ENCODE assay signal across 16 cellular contexts in genomic region chr11:121634273-121634672, GRCh38.
"Had no signal": no experiment of that assay in that cellular context is flagged by ENCODE, and none has a peak within 500 bp of the region (broad histone marks: within the 10 kb centered on the region; RNA-seq: fewer than 3 reads in every experiment).

No MANE protein-coding gene starts in this region.

- H3K9me3 Mint-ChIP-seq: activated T-helper 1 cell treated with anti-CD3 and anti-CD28 coated beads, Interleukin-12 subunit alpha, Interleukin-12 subunit beta, Interleukin-2, Interleukin-4 antibody, amounts not matched to agents 30 ng/mL and 10 ng/mL and 1 ng/mL, durations not matched to agents 14 hours and 24 hours and 36 hours; nephron progenitor cell; stimulated activated memory B cell treated with anti-CD40 and anti-IgM and Interleukin-4, amounts not matched to agents 10 μg/mL and 1 μg/mL and 100 μg/mL, for 72 hours; T-helper 2 cell treated with Interferon-gamma antibody and Interleukin-4, amounts not matched to agents 5 μg/mL and 100 μg/mL, for 36 hours had no signal

- ATAC-seq: stimulated activated memory B cell treated with anti-CD40 and anti-IgM and Interleukin-4, amounts not matched to agents 10 μg/mL and 1 μg/mL and 100 μg/mL, for 72 hours had no signal

- H3K27ac Mint-ChIP-seq: activated T-helper 1 cell treated with anti-CD3 and anti-CD28 coated beads, Interleukin-12 subunit alpha, Interleukin-12 subunit beta, Interleukin-2, Interleukin-4 antibody, amounts not matched to agents 30 ng/mL and 10 ng/mL and 1 ng/mL, durations not matched to agents 14 hours and 24 hours and 36 hours; nephron progenitor cell; stimulated activated memory B cell treated with anti-CD40 and anti-IgM and Interleukin-4, amounts not matched to agents 10 μg/mL and 1 μg/mL and 100 μg/mL, for 72 hours; T-helper 2 cell treated with Interferon-gamma antibody and Interleukin-4, amounts not matched to agents 5 μg/mL and 100 μg/mL, for 36 hours had no signal

- H3K27me3 Mint-ChIP-seq: stimulated activated memory B cell treated with anti-CD40 and anti-IgM and Interleukin-4, amounts not matched to agents 10 μg/mL and 1 μg/mL and 100 μg/mL, for 72 hours had no signal

- H3K4me3 Mint-ChIP-seq: activated T-helper 1 cell treated with anti-CD3 and anti-CD28 coated beads, Interleukin-12 subunit alpha, Interleukin-12 subunit beta, Interleukin-2, Interleukin-4 antibody, amounts not matched to agents 30 ng/mL and 10 ng/mL and 1 ng/mL, durations not matched to agents 14 hours and 24 hours and 36 hours; nephron progenitor cell; stimulated activated memory B cell treated with anti-CD40 and anti-IgM and Interleukin-4, amounts not matched to agents 10 μg/mL and 1 μg/mL and 100 μg/mL, for 72 hours; T-helper 2 cell treated with Interferon-gamma antibody and Interleukin-4, amounts not matched to agents 5 μg/mL and 100 μg/mL, for 36 hours had no signal

- H3K36me3 Mint-ChIP-seq: stimulated activated memory B cell treated with anti-CD40 and anti-IgM and Interleukin-4, amounts not matched to agents 10 μg/mL and 1 μg/mL and 100 μg/mL, for 72 hours had no signal

- H3K4me1 ChIP-seq: tibial nerve, uterus had no signal

- H3K27ac ChIP-seq: ovary, tibial nerve had no signal

- H3K4me1 Mint-ChIP-seq: nephron progenitor cell; stimulated activated memory B cell treated with anti-CD40 and anti-IgM and Interleukin-4, amounts not matched to agents 10 μg/mL and 1 μg/mL and 100 μg/mL, for 72 hours had no signal

- H3K4me3 ChIP-seq: ovary, tibial nerve, uterus had no signal

- H3K9me3 ChIP-seq: ovary, tibial nerve, uterus had no signal

- DNase-seq: activated CD4-positive, alpha-beta T cell treated with anti-CD3 and anti-CD28 coated beads, Interleukin-2, amount 50 U/mL, for 1 hour; activated CD8-positive, alpha-beta memory T cell treated with anti-CD3 and anti-CD28 coated beads for 24 hours; activated naive CD4-positive, alpha-beta T cell; hypothalamus; kidney; nephron progenitor cell; ovary; stimulated activated CD4-positive, alpha-beta T cell treated with anti-CD3 and anti-CD28 coated beads, Interleukin-12 subunit alpha, Interleukin-12 subunit beta, amount 100 ng/mL, for 4 hours; stimulated activated CD4-positive, alpha-beta T cell treated with anti-CD3 and anti-CD28 coated beads, Interleukin-2, amount 100 ng/mL, for 24 hours; substantia nigra; SW 1271; uterus had no signal

- H3K36me3 ChIP-seq: ovary, tibial nerve, uterus had no signal

- H3K27me3 ChIP-seq: tibial nerve, uterus had no signal
